9 cellular contexts compared by ENCODE assay signal in the genomic region with DNA sequence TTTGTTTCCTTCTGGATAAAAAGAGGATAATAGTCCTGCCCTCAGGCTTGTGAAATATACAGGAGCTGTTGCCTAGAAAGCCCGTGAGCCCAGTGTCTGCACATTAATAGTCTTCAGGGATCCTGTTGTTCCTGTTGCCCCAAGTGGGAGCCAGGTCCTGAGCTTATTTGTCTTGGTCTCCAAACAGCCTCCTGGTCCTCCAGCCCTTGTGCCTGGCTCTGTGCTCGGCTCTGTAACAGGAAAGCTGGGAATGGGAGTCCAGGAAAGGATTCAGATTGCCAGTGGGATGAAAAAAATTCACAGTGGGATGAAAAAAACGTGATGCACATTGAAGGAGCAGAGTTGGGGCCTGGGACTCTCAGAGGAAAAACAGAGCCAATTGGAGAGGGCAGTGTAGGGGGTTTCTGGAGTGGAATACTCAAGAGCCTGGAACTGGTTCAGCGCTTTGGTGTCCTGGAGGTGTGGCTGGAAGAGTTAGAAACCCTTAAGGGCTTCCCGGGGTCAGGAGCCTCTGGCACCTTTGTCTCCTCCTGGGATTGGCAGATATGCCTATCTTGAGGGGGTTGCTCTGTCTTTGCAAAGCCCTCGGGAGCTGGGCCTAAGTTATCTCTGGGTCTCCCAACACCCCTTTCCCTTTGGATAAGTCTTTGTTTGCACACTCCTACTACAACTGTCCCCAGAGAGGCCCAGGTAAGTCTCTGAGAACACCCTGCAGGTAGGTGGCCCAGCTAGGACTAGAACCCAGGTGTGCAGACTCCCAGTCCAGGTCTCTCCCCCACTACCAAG.
DNase-seq lines count a peak whose midpoint lies in the region; ATAC-seq and TF ChIP-seq lines count a peak whose summit lies in the region.
"Had no signal": no experiment of that assay in that cellular context is flagged by ENCODE, and none has a peak within 500 bp of the region (broad histone marks: within the 10 kb centered on the region; RNA-seq: fewer than 3 reads in every experiment).

No MANE protein-coding gene starts in this region.

- ATAC-seq in HG03280 (IDR thresholded peaks at IDR 0.05; ENCODE audit: unreplicated experiment) = no peak

- no peak for TF ChIP-seq CTCF in AG10803 (conservative IDR thresholded peaks at IDR 0.05; ENCODE audit: low read length)
- TF ChIP-seq CTCF in cardiac fibroblast (IDR thresholded peaks at IDR 0.05; ENCODE audit: low read depth, low read length) = no peak

- H3K4me3 ChIP-seq in AG10803 (ENCODE audit: low read length) = peak overlapping the region; percentile 95
- peak overlapping the region; percentile 80 for H3K4me3 ChIP-seq in HUES6 (ENCODE audit: low read depth, low read length)
- peak overlapping the region; percentile 71 to 96 for H3K4me3 ChIP-seq in cardiac fibroblast (replicated peaks in 1 of 2; ENCODE audit: low read depth in 2 of 2, low read length in 2 of 2)
- H3K4me3 ChIP-seq in muscle layer of colon (ENCODE audit: low read depth in 1 of 2, low read length in 2 of 2) = peak overlapping the region; percentile 66 to 82

- no peaks in the 10 kb centered on the region for H3K27me3 ChIP-seq in HUES6 (ENCODE audit: control insufficient read depth, insufficient read depth, low read length)
- H3K27me3 ChIP-seq in muscle layer of colon (ENCODE audit: control insufficient read depth in 1 of 2, insufficient read depth in 2 of 2, low read length in 2 of 2) = no peaks in the 10 kb centered on the region

- peaks cover 24% of the 10 kb centered on the region for H3K4me1 ChIP-seq in HUES6 (ENCODE audit: control insufficient read depth, insufficient read depth, low read length)
- peaks cover 29% of the 10 kb centered on the region for H3K4me1 ChIP-seq in muscle layer of colon (ENCODE audit: insufficient read depth, low read length)

- no peaks in the 10 kb centered on the region for H3K9me3 ChIP-seq in HUES6 (ENCODE audit: control insufficient read depth, insufficient read depth, low read depth, low read length)
- H3K9me3 ChIP-seq in muscle layer of colon (ENCODE audit: low read length) = no peaks in the 10 kb centered on the region
- H3K9me3 ChIP-seq: mucosa of descending colon had no signal

- peaks cover 7% of the 10 kb centered on the region; the same call in 1 of the 2 replicates for H3K36me3 ChIP-seq in HUES6 (ENCODE audit: control insufficient read depth, insufficient read depth, low read length)
- H3K36me3 ChIP-seq in muscle layer of colon (ENCODE audit: insufficient read depth, low read length) = peaks cover 9% of the 10 kb centered on the region

- H3K27ac ChIP-seq in HUES6 (ENCODE audit: low read depth, low read length) (peak overlapping the region; percentile 37; the same call in 1 of the 2 replicates), muscle layer of colon (ENCODE audit: low read depth, low read length) (peak overlapping the region; percentile 94)

- H3K9ac ChIP-seq in HUES6 (ENCODE audit: low read length) = peak overlapping the region; percentile 31
- H3K9ac ChIP-seq in muscle layer of colon (ENCODE audit: low read length) = peak overlapping the region; percentile 69

- no peak for DNase-seq in AG10803 (ENCODE audit: low read depth)
- no peak for DNase-seq in cardiac fibroblast (ENCODE audit: low read depth in 2 of 2)
- DNase-seq in hepatic stellate cell (ENCODE audit: low spot score) = no peak
- DNase-seq in AML-193 (lab: John Stamatoyannopoulos, UW) = no peak
- no peak for DNase-seq in iPS-NIHi11 (ENCODE audit: low spot score)
